21 cellular contexts compared by ENCODE assay signal in the genomic region with DNA sequence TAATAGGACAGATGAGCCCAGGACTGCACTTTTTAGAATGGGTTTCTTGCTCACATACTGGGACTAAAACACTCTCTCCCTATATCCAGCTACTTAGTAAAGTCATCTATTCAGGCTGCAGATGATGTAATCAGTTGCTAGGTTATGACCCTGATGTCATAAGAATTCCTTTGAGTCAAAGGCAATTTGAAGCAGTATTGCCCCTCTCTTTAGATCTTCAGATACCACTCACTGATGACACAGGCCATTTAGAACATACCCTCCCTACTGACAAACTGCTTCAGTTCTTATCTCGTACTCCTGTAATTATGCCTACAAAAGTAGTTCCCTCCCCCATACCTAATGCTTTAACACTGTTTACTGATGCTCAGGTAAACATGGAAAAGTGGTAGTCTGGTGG.
DNase-seq lines count a peak whose midpoint lies in the region; ATAC-seq, FAIRE-seq and TF ChIP-seq lines count a peak whose summit lies in the region.
"Had no signal": no experiment of that assay in that cellular context is flagged by ENCODE, and none has a peak within 500 bp of the region (broad histone marks: within the 10 kb centered on the region; RNA-seq: fewer than 3 reads in every experiment).

No MANE protein-coding gene starts in this region.

- H3K9me3 ChIP-seq in HEK293 (ENCODE audit: control insufficient read depth, insufficient read depth, low read depth, low read length) (no peaks in the 10 kb centered on the region), A673 (ENCODE audit: low read depth, low read length, poor library complexity, severe bottlenecking) (peaks cover 4% of the 10 kb centered on the region)

- POLR2A ChIA-PET in HEK293 (lab: Yijun Ruan, JAX) = no interaction called here
- POLR2A ChIA-PET in A673 (lab: Charles Lee; ENCODE audit: low non-redundant PET) = no interaction called here

- H3K4me3 ChIP-seq in HEK293 (ENCODE audit: low read depth, low read length) = no peak overlapping the region
- no peak overlapping the region for H3K4me3 ChIP-seq in A673 (ENCODE audit: low read depth, low read length, poor library complexity, severe bottlenecking)
- H3K4me3 ChIP-seq: A549, GM23338 had no signal

- H3K36me3 ChIP-seq in HEK293 (ENCODE audit: control insufficient read depth in 2 of 2, insufficient read depth in 1 of 2, low read length in 2 of 2) = no peaks in the 10 kb centered on the region
- H3K36me3 ChIP-seq in A673 (ENCODE audit: insufficient read depth, low read length, poor library complexity, severe bottlenecking) = no peaks in the 10 kb centered on the region

- H3K27me3 ChIP-seq in A673 (replicated peaks; ENCODE audit: insufficient read depth, low read depth, low read length, poor library complexity) (peaks cover 20% of the 10 kb centered on the region), foreskin keratinocyte (peaks cover 9% of the 10 kb centered on the region)

- intact Hi-C loops in A673 (cut with micrococcal nuclease; ENCODE audit: unreplicated experiment) = no loop called here
- intact Hi-C loops in activated naive CD4-positive, alpha-beta T cell treated with anti-CD3 and anti-CD28 coated beads for 36 hours (cut with micrococcal nuclease) = no loop called here

- no peak for ATAC-seq in foreskin keratinocyte
- ATAC-seq: A549, GM23338, HCT116 had no signal

- H3K4me1 ChIP-seq in HEK293 (ENCODE audit: control insufficient read depth, insufficient read depth, low read length) (no peaks in the 10 kb centered on the region), A673 (ENCODE audit: insufficient read depth, low read length, poor library complexity, severe bottlenecking) (no peaks in the 10 kb centered on the region), foreskin keratinocyte (no peaks in the 10 kb centered on the region)
- H3K4me1 ChIP-seq: A549 had no signal

- BruUV-seq in A673 (replicated peaks; lab: Mats Ljungman, UMichigan) = no TSS peak

- no peak overlapping the region for H3K27ac Mint-ChIP-seq in activated naive CD4-positive, alpha-beta T cell treated with anti-CD3 and anti-CD28 coated beads for 36 hours
- H3K27ac Mint-ChIP-seq: CD4-positive, alpha-beta memory T cell; GM23338; H9; HFFc6 had no signal

- H3K36me3 Mint-ChIP-seq in activated naive CD4-positive, alpha-beta T cell treated with anti-CD3 and anti-CD28 coated beads for 36 hours (ENCODE audit: low read depth) = peaks cover 4% of the 10 kb centered on the region

- peak; percentile 46 for FAIRE-seq in urothelium cell line (lab: Jason Lieb, UNC)
- FAIRE-seq: A549, GM12891, GM18507 had no signal

- no peak for TF ChIP-seq CTCF in HEK293 (tag by site-specific recombination; IDR thresholded peaks at IDR 0.05)
- TF ChIP-seq CTCF in A673 (conservative IDR thresholded peaks at IDR 0.05; ENCODE audit: low read depth, low read length) = no peak
- no peak for TF ChIP-seq CTCF in foreskin keratinocyte (conservative IDR thresholded peaks at IDR 0.05)

- no peak overlapping the region for H3K27ac ChIP-seq in HEK293 (ENCODE audit: extremely low read depth, low read depth, low read length)
- H3K27ac ChIP-seq in A673 (ENCODE audit: low read depth, low read length, poor library complexity, severe bottlenecking) = no peak overlapping the region
- H3K27ac ChIP-seq in foreskin keratinocyte = no peak overlapping the region
- H3K27ac ChIP-seq: A549 had no signal

- CTCF ChIA-PET in HEK293 (lab: Yijun Ruan, JAX) = no interaction called here
- CTCF ChIA-PET in A673 (lab: Charles Lee) = no interaction called here
- CTCF ChIA-PET in activated naive CD4-positive, alpha-beta T cell treated with anti-CD3 and anti-CD28 coated beads for 36 hours (lab: Charles Lee) = no interaction called here

- H3K9me3 Mint-ChIP-seq in activated naive CD4-positive, alpha-beta T cell treated with anti-CD3 and anti-CD28 coated beads for 36 hours = peaks cover 10% of the 10 kb centered on the region

- no peaks in the 10 kb centered on the region for H3K27me3 Mint-ChIP-seq in activated naive CD4-positive, alpha-beta T cell treated with anti-CD3 and anti-CD28 coated beads for 36 hours (ENCODE audit: low read depth)

- H3K4me3 Mint-ChIP-seq in activated naive CD4-positive, alpha-beta T cell treated with anti-CD3 and anti-CD28 coated beads for 36 hours = no peak overlapping the region
- H3K4me3 Mint-ChIP-seq: CD4-positive, alpha-beta memory T cell; GM23338; H9; HFFc6 had no signal

- no peaks in the 10 kb centered on the region for H3K4me1 Mint-ChIP-seq in activated naive CD4-positive, alpha-beta T cell treated with anti-CD3 and anti-CD28 coated beads for 36 hours (ENCODE audit: low read depth)
- H3K4me1 Mint-ChIP-seq: CD4-positive, alpha-beta memory T cell had no signal

- peak; percentile 28 for DNase-seq in M059J (ENCODE audit: low read depth)
- peak; percentile 63 for DNase-seq in islet precursor cell
- DNase-seq in urothelium cell line (ENCODE audit: low spot score) = no peak
- DNase-seq in A673 (ENCODE audit: low spot score) = no peak
- DNase-seq in foreskin keratinocyte = no peak
- no peak for DNase-seq in activated naive CD4-positive, alpha-beta T cell treated with anti-CD3 and anti-CD28 coated beads for 36 hours
- DNase-seq: 8988T; C1 segment of cervical spinal cord; Calu3; CD4-positive, alpha-beta memory T cell; COR-L47; DMS79 treated with DMSO at 0.1 percent for 48 hours; GF-D8; H9; HFFc6 had no signal

TF ChIP-seq in HEK293, 187 proteins besides CTCF, POLR2A, EP300 and RAD21 (continues in another document):
- TF ChIP-seq, protein P1, sequence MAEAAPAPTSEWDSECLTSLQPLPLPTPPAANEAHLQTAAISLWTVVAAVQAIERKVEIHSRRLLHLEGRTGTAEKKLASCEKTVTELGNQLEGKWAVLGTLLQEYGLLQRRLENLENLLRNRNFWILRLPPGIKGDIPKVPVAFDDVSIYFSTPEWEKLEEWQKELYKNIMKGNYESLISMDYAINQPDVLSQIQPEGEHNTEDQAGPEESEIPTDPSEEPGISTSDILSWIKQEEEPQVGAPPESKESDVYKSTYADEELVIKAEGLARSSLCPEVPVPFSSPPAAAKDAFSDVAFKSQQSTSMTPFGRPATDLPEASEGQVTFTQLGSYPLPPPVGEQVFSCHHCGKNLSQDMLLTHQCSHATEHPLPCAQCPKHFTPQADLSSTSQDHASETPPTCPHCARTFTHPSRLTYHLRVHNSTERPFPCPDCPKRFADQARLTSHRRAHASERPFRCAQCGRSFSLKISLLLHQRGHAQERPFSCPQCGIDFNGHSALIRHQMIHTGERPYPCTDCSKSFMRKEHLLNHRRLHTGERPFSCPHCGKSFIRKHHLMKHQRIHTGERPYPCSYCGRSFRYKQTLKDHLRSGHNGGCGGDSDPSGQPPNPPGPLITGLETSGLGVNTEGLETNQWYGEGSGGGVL (tag by site-specific recombination; IDR thresholded peaks at IDR 0.05) = peak; percentile 70
- no peak for TF ChIP-seq KLF16 (tag by site-specific recombination; IDR thresholded peaks at IDR 0.05)
- TF ChIP-seq ZSCAN23 (tag by site-specific recombination; IDR thresholded peaks at IDR 0.05) = no peak
- TF ChIP-seq ZNF626 (tag by site-specific recombination; IDR thresholded peaks at IDR 0.05) = no peak
- peak; percentile 46; the same call in 1 of the 2 replicates for TF ChIP-seq WT1 (tag by site-specific recombination; IDR thresholded peaks at IDR 0.05)
- TF ChIP-seq, protein P2, sequence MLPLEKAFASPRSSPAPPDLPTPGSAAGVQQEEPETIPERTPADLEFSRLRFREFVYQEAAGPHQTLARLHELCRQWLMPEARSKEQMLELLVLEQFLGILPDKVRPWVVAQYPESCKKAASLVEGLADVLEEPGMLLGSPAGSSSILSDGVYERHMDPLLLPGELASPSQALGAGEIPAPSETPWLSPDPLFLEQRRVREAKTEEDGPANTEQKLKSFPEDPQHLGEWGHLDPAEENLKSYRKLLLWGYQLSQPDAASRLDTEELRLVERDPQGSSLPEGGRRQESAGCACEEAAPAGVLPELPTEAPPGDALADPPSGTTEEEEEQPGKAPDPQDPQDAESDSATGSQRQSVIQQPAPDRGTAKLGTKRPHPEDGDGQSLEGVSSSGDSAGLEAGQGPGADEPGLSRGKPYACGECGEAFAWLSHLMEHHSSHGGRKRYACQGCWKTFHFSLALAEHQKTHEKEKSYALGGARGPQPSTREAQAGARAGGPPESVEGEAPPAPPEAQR (tag by site-specific recombination; IDR thresholded peaks at IDR 0.05) = no peak
- 0 out of 2 replicates have a peak, but pooled peaks have one; percentile 17 for TF ChIP-seq ZNF629 (tag by site-specific recombination; IDR thresholded peaks at IDR 0.05)
- TF ChIP-seq ZNF549 (tag by site-specific recombination; IDR thresholded peaks at IDR 0.05) = no peak
- no peak for TF ChIP-seq ZNF416 (tag by site-specific recombination; IDR thresholded peaks at IDR 0.05)
- TF ChIP-seq ZBTB21 (tag by site-specific recombination; IDR thresholded peaks at IDR 0.05) = peak; percentile 54; the same call in 1 of the 2 replicates
- TF ChIP-seq, protein P3, sequence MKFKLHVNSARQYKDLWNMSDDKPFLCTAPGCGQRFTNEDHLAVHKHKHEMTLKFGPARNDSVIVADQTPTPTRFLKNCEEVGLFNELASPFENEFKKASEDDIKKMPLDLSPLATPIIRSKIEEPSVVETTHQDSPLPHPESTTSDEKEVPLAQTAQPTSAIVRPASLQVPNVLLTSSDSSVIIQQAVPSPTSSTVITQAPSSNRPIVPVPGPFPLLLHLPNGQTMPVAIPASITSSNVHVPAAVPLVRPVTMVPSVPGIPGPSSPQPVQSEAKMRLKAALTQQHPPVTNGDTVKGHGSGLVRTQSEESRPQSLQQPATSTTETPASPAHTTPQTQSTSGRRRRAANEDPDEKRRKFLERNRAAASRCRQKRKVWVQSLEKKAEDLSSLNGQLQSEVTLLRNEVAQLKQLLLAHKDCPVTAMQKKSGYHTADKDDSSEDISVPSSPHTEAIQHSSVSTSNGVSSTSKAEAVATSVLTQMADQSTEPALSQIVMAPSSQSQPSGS (tag by site-specific recombination; IDR thresholded peaks at IDR 0.05; ENCODE audit: low read depth) = peak; percentile 23; the same call in 1 of the 2 replicates
- no peak for TF ChIP-seq ZNF529 (tag by site-specific recombination; IDR thresholded peaks at IDR 0.05; ENCODE audit: insufficient replicate concordance)
- TF ChIP-seq, protein P4, sequence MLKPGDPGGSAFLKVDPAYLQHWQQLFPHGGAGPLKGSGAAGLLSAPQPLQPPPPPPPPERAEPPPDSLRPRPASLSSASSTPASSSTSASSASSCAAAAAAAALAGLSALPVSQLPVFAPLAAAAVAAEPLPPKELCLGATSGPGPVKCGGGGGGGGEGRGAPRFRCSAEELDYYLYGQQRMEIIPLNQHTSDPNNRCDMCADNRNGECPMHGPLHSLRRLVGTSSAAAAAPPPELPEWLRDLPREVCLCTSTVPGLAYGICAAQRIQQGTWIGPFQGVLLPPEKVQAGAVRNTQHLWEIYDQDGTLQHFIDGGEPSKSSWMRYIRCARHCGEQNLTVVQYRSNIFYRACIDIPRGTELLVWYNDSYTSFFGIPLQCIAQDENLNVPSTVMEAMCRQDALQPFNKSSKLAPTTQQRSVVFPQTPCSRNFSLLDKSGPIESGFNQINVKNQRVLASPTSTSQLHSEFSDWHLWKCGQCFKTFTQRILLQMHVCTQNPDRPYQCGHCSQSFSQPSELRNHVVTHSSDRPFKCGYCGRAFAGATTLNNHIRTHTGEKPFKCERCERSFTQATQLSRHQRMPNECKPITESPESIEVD (tag by site-specific recombination; IDR thresholded peaks at IDR 0.05) = no peak

Comparison
In these comparisons a context has a peak if more than half of its experiments do, and no peak if none do; other contexts are left out.
1. DNase-seq: peak in M059J (single experiment) and islet precursor cell (single experiment); none in urothelium cell line (single experiment), A673 (single experiment), foreskin keratinocyte (0 of 2) and activated naive CD4-positive, alpha-beta T cell treated with anti-CD3 and anti-CD28 coated beads for 36 hours (single experiment).